In the genomic region with DNA sequence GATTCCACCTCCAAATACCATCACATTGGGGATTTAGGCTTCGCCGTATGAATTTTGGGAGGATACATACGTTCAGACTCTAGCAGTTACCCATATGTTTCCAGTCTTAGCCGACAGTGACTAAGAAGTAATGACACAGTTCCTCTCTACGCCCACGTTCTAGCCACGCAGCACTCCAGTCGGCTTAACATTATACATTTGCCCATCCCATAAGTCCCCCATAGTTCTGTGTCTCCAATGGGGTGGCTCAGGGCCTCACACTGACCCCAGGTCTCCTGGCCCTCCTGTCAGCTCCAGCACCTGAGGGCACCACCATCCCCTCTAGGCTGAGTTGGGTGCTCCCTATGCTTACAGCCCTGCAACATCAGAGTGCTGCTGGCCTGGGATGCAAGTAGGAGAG, we compare ENCODE assay signal across 30 cellular contexts. TPM values are rescaled to one million over a fixed set of nuclear protein-coding genes. Genes with fewer than 3 reads are reported as not detected.
"Had no signal": no experiment of that assay in that cellular context is flagged by ENCODE, and none has a peak within 500 bp of the region (broad histone marks: within the 10 kb centered on the region; RNA-seq: fewer than 3 reads in every experiment).

No MANE protein-coding gene starts in this region.

- DNase-seq: activated B cell treated with CpG ODN at 0.5 μM for 24 hours; activated CD4-positive, alpha-beta memory T cell treated with anti-CD3 and anti-CD28 coated beads for 36 hours; activated CD8-positive, alpha-beta memory T cell treated with anti-CD3 and anti-CD28 coated beads, Interleukin-2, amount 50 U/mL, for 48 hours; activated gamma-delta T cell treated with Interleukin-2 at 50 U/mL for 16 hours; activated naive CD4-positive, alpha-beta T cell treated with anti-CD3 and anti-CD28 coated beads, Interleukin-2, amount 50 U/mL, for 16 hours; activated T-cell treated with anti-CD3 and anti-CD28 coated beads, Interleukin-2, amount 50 U/mL, for 4 hours; endodermal cell; foreskin keratinocyte; heart left ventricle; hypothalamus; immature natural killer cell; kidney; left colon; naive thymus-derived CD8-positive, alpha-beta T cell; posterior cingulate gyrus; right lobe of liver; stimulated activated CD4-positive, alpha-beta T cell treated with anti-CD3 and anti-CD28 coated beads, Interleukin-4, amount 100 ng/mL, for 24 hours; T-helper 2 cell; tibial artery had no signal

- H3K27ac Mint-ChIP-seq: activated B cell treated with CpG ODN at 0.5 μM for 24 hours; activated CD4-positive, alpha-beta memory T cell treated with anti-CD3 and anti-CD28 coated beads for 36 hours; activated T-helper 17 cell treated with anti-CD3 and anti-CD28 coated beads, Interleukin-2, amount 50 U/mL, for 72 hours; dendritic cell treated with granulocyte-macrophage colony-stimulating factor and Interleukin-4, amounts not matched to agents 40 ng/mL and 50 ng/mL, for 4 days; endodermal cell; immature natural killer cell; memory B cell; neural progenitor cell; stimulated activated memory B cell treated with anti-CD40 and anti-IgM and Interleukin-4, amounts not matched to agents 10 μg/mL and 1 μg/mL and 100 μg/mL, for 72 hours had no signal

- H3K27me3 Mint-ChIP-seq: dendritic cell treated with granulocyte-macrophage colony-stimulating factor and Interleukin-4, amounts not matched to agents 40 ng/mL and 50 ng/mL, for 4 days had no signal

- H3K9me3 ChIP-seq: heart left ventricle, right lobe of liver, suprapubic skin, tibial artery had no signal

- H3K27ac ChIP-seq: foreskin keratinocyte, heart left ventricle, neural progenitor cell, right lobe of liver, suprapubic skin, tibial artery had no signal

- H3K27me3 ChIP-seq: neural progenitor cell, right lobe of liver, suprapubic skin had no signal

- H3K4me1 Mint-ChIP-seq: activated B cell treated with CpG ODN at 0.5 μM for 24 hours; activated T-helper 17 cell treated with anti-CD3 and anti-CD28 coated beads, Interleukin-2, amount 50 U/mL, for 72 hours; central memory CD8-positive, alpha-beta T cell; immature natural killer cell; memory B cell; neural progenitor cell; stimulated activated memory B cell treated with anti-CD40 and anti-IgM and Interleukin-4, amounts not matched to agents 10 μg/mL and 1 μg/mL and 100 μg/mL, for 72 hours had no signal

- H3K36me3 ChIP-seq: heart left ventricle, neural progenitor cell, right lobe of liver, suprapubic skin, tibial artery had no signal

- H3K9me3 Mint-ChIP-seq: activated B cell treated with CpG ODN at 0.5 μM for 24 hours; activated CD4-positive, alpha-beta memory T cell treated with anti-CD3 and anti-CD28 coated beads for 36 hours; activated T-cell treated with anti-CD3 and anti-CD28 coated beads, Interleukin-2, amount 50 U/mL, for 4 hours; activated T-helper 17 cell treated with anti-CD3 and anti-CD28 coated beads, Interleukin-2, amount 50 U/mL, for 72 hours; central memory CD8-positive, alpha-beta T cell; dendritic cell treated with granulocyte-macrophage colony-stimulating factor and Interleukin-4, amounts not matched to agents 40 ng/mL and 50 ng/mL, for 4 days; endodermal cell; immature natural killer cell; memory B cell; naive thymus-derived CD8-positive, alpha-beta T cell; stimulated activated memory B cell treated with anti-CD40 and anti-IgM and Interleukin-4, amounts not matched to agents 10 μg/mL and 1 μg/mL and 100 μg/mL, for 72 hours had no signal

- H3K36me3 Mint-ChIP-seq: activated CD4-positive, alpha-beta memory T cell treated with anti-CD3 and anti-CD28 coated beads for 36 hours; immature natural killer cell; memory B cell; naive thymus-derived CD8-positive, alpha-beta T cell; neural progenitor cell; stimulated activated memory B cell treated with anti-CD40 and anti-IgM and Interleukin-4, amounts not matched to agents 10 μg/mL and 1 μg/mL and 100 μg/mL, for 72 hours had no signal

- H3K4me3 ChIP-seq: heart left ventricle, neural progenitor cell, right lobe of liver, suprapubic skin, tibial artery had no signal

- H3K4me3 Mint-ChIP-seq: activated B cell treated with CpG ODN at 0.5 μM for 24 hours; activated CD4-positive, alpha-beta memory T cell treated with anti-CD3 and anti-CD28 coated beads for 36 hours; activated T-cell treated with anti-CD3 and anti-CD28 coated beads, Interleukin-2, amount 50 U/mL, for 4 hours; activated T-helper 17 cell treated with anti-CD3 and anti-CD28 coated beads, Interleukin-2, amount 50 U/mL, for 72 hours; central memory CD8-positive, alpha-beta T cell; dendritic cell treated with granulocyte-macrophage colony-stimulating factor and Interleukin-4, amounts not matched to agents 40 ng/mL and 50 ng/mL, for 4 days; endodermal cell; immature natural killer cell; memory B cell; naive thymus-derived CD8-positive, alpha-beta T cell; neural progenitor cell; stimulated activated memory B cell treated with anti-CD40 and anti-IgM and Interleukin-4, amounts not matched to agents 10 μg/mL and 1 μg/mL and 100 μg/mL, for 72 hours had no signal

- H3K4me1 ChIP-seq: foreskin keratinocyte, neural progenitor cell, tibial artery had no signal

- ATAC-seq: activated T-helper 17 cell treated with anti-CD3 and anti-CD28 coated beads, Interleukin-2, amount 50 U/mL, for 72 hours; esophagus mucosa; foreskin keratinocyte; heart left ventricle; left colon; naive thymus-derived CD8-positive, alpha-beta T cell; right lobe of liver; stimulated activated memory B cell treated with anti-CD40 and anti-IgM and Interleukin-4, amounts not matched to agents 10 μg/mL and 1 μg/mL and 100 μg/mL, for 72 hours had no signal

RNA-seq across cellular contexts. Expression of gene DIPK1C, which starts 20.7 kb away (rescaled TPM):
- total RNA-seq: activated B cell treated with CpG ODN at 0.5 μM for 24 hours; activated CD4-positive, alpha-beta memory T cell treated with anti-CD3 and anti-CD28 coated beads for 36 hours; activated T-cell treated with anti-CD3 and anti-CD28 coated beads, Interleukin-2, amount 50 U/mL, for 4 hours; activated T-helper 17 cell treated with anti-CD3 and anti-CD28 coated beads, Interleukin-2, amount 50 U/mL, for 72 hours; bronchial epithelial cell; esophagus mucosa; foreskin keratinocyte; osteoblast had no signal
- polyA plus RNA-seq: foreskin keratinocyte, immature natural killer cell had no signal

RNA-seq across cellular contexts. Expression of gene CNDP1, which starts 56.5 kb away (rescaled TPM):
- total RNA-seq: activated CD4-positive, alpha-beta memory T cell treated with anti-CD3 and anti-CD28 coated beads for 36 hours; bronchial epithelial cell; esophagus mucosa; foreskin keratinocyte; heart left ventricle; left colon; naive thymus-derived CD8-positive, alpha-beta T cell; osteoblast; skeletal muscle tissue had no signal
- polyA plus RNA-seq: foreskin keratinocyte; immature natural killer cell; naive thymus-derived CD8-positive, alpha-beta T cell had no signal
